Comparison of ENCODE assay signal across 11 cellular contexts in genomic region chr9:38339087-38339486, GRCh38. TPM values are rescaled to one million over a fixed set of nuclear protein-coding genes. Genes with fewer than 3 reads are reported as not detected.
A peak's percentile ranks its signal among the peaks of the same experiment; 100 is the strongest.
DNase-seq lines count a peak whose midpoint lies in the region; ATAC-seq and TF ChIP-seq lines count a peak whose summit lies in the region.
"Had no signal": no experiment of that assay in that cellular context is flagged by ENCODE, and none has a peak within 500 bp of the region (broad histone marks: within the 10 kb centered on the region; RNA-seq: fewer than 3 reads in every experiment).

No MANE protein-coding gene starts in this region.

- peaks cover 20 to 23% of the 10 kb centered on the region in 2 donors for H3K27me3 Mint-ChIP-seq in effector memory CD8-positive, alpha-beta T cell

- H3K27ac ChIP-seq in uterus = no peak overlapping the region
- H3K27ac ChIP-seq: C4-2B, spleen had no signal

- no peaks in the 10 kb centered on the region for H3K9me3 ChIP-seq in uterus
- H3K9me3 ChIP-seq: spleen had no signal

- no peak for TF ChIP-seq CTCF in uterus (IDR thresholded peaks at IDR 0.05)

- H3K27ac Mint-ChIP-seq in effector memory CD8-positive, alpha-beta T cell = peak overlapping the region; percentile 18 to 83
- no peak overlapping the region for H3K27ac Mint-ChIP-seq in stimulated activated effector memory CD8-positive, alpha-beta T cell treated with anti-CD3 and anti-CD28 coated beads, Interleukin-12 subunit alpha, Interleukin-12 subunit beta, amount 100 ng/mL, for 72 hours

- H3K9me3 Mint-ChIP-seq in effector memory CD8-positive, alpha-beta T cell = no peaks in the 10 kb centered on the region
- H3K9me3 Mint-ChIP-seq in stimulated activated effector memory CD8-positive, alpha-beta T cell treated with anti-CD3 and anti-CD28 coated beads, Interleukin-12 subunit alpha, Interleukin-12 subunit beta, amount 100 ng/mL, for 72 hours = peaks cover 3% of the 10 kb centered on the region

- ATAC-seq in HG03571 (IDR thresholded peaks at IDR 0.05; ENCODE audit: unreplicated experiment) = peak; percentile 76
- ATAC-seq in effector memory CD8-positive, alpha-beta T cell (replicated peaks) = peak; percentile 56
- ATAC-seq in stimulated activated effector memory CD8-positive, alpha-beta T cell treated with anti-CD3 and anti-CD28 coated beads, Interleukin-12 subunit alpha, Interleukin-12 subunit beta, amount 100 ng/mL, for 72 hours = peak; percentile 88

- no peaks in the 10 kb centered on the region for H3K36me3 ChIP-seq in uterus
- H3K36me3 ChIP-seq: spleen had no signal

- H3K36me3 Mint-ChIP-seq in effector memory CD8-positive, alpha-beta T cell (ENCODE audit: insufficient read depth) = no peaks in the 10 kb centered on the region
- no peaks in the 10 kb centered on the region for H3K36me3 Mint-ChIP-seq in stimulated activated effector memory CD8-positive, alpha-beta T cell treated with anti-CD3 and anti-CD28 coated beads, Interleukin-12 subunit alpha, Interleukin-12 subunit beta, amount 100 ng/mL, for 72 hours

- no peaks in the 10 kb centered on the region for H3K4me1 ChIP-seq in uterus

- peaks cover 2 to 11% of the 10 kb centered on the region in 2 donors for H3K4me1 Mint-ChIP-seq in effector memory CD8-positive, alpha-beta T cell (ENCODE audit: low read depth in 2 of 2)
- H3K4me1 Mint-ChIP-seq in stimulated activated effector memory CD8-positive, alpha-beta T cell treated with anti-CD3 and anti-CD28 coated beads, Interleukin-12 subunit alpha, Interleukin-12 subunit beta, amount 100 ng/mL, for 72 hours = peaks cover 12% of the 10 kb centered on the region

- H3K4me3 ChIP-seq in uterus = no peak overlapping the region
- H3K4me3 ChIP-seq: spleen had no signal

- TF ChIP-seq POLR2A in uterus (IDR thresholded peaks at IDR 0.05) = no peak

- peak; percentile 20 to 23 for DNase-seq in activated T-cell treated with anti-CD3 and anti-CD28 coated beads, Interleukin-2, amount 50 U/mL, for 48 hours
- no peak for DNase-seq in activated T-cell treated with anti-CD3 and anti-CD28 coated beads for 4 hours
- DNase-seq in effector memory CD8-positive, alpha-beta T cell = no peak
- DNase-seq in stimulated activated effector memory CD8-positive, alpha-beta T cell treated with anti-CD3 and anti-CD28 coated beads, Interleukin-12 subunit alpha, Interleukin-12 subunit beta, amount 100 ng/mL, for 72 hours (ENCODE audit: low spot score in 2 of 2) = no peak
- no peak for DNase-seq in uterus
- DNase-seq in activated naive CD4-positive, alpha-beta T cell treated with anti-CD3 and anti-CD28 coated beads, Interleukin-2, amount 50 U/mL, for 16 hours = no peak
- DNase-seq in occipital lobe (lab: John Stamatoyannopoulos, UW) = no peak
- DNase-seq: NCI-H510A treated with DMSO at 0.1 percent for 48 hours, spleen had no signal

- no peaks in the 10 kb centered on the region for H3K27me3 ChIP-seq in uterus
- H3K27me3 ChIP-seq: spleen had no signal

- intact Hi-C loops in uterus (cut with DNase I; ENCODE audit: low total_unique reads) = no loop called here

- H3K4me3 Mint-ChIP-seq in effector memory CD8-positive, alpha-beta T cell = no peak overlapping the region
- no peak overlapping the region for H3K4me3 Mint-ChIP-seq in stimulated activated effector memory CD8-positive, alpha-beta T cell treated with anti-CD3 and anti-CD28 coated beads, Interleukin-12 subunit alpha, Interleukin-12 subunit beta, amount 100 ng/mL, for 72 hours

RNA-seq across cellular contexts. Expression of gene ALDH1B1, which starts 53.4 kb away (rescaled TPM):
- total RNA-seq in uterus = 10 to 100 TPM; 22.1 to 58.5 (median 28.0) TPM
- total RNA-seq in occipital lobe = 11.9 TPM

Comparison
In these comparisons a context has a peak if more than half of its experiments do, and no peak if none do; other contexts are left out.
1. DNase-seq: peak in activated T-cell treated with anti-CD3 and anti-CD28 coated beads, Interleukin-2, amount 50 U/mL, for 48 hours (2 of 2); none in activated T-cell treated with anti-CD3 and anti-CD28 coated beads for 4 hours (single experiment), effector memory CD8-positive, alpha-beta T cell (0 of 3), stimulated activated effector memory CD8-positive, alpha-beta T cell treated with anti-CD3 and anti-CD28 coated beads, Interleukin-12 subunit alpha, Interleukin-12 subunit beta, amount 100 ng/mL, for 72 hours (0 of 2), uterus (0 of 2), activated naive CD4-positive, alpha-beta T cell treated with anti-CD3 and anti-CD28 coated beads, Interleukin-2, amount 50 U/mL, for 16 hours (single experiment) and occipital lobe (single experiment).
2. Peak in every context shown above with its lines, with median percentiles within 50 percentile points of each other: ATAC-seq.